In genomic region chr14:92539419-92539818, GRCh38 we compare ENCODE assay signal across 12 cellular contexts. TPM values are rescaled to one million over a fixed set of nuclear protein-coding genes. Genes with fewer than 3 reads are reported as not detected.
A peak's percentile ranks its signal among the peaks of the same experiment; 100 is the strongest.
DNase-seq lines count a peak whose midpoint lies in the region; ATAC-seq, FAIRE-seq and TF ChIP-seq lines count a peak whose summit lies in the region.
"Had no signal": no experiment of that assay in that cellular context is flagged by ENCODE, and none has a peak within 500 bp of the region (broad histone marks: within the 10 kb centered on the region; RNA-seq: fewer than 3 reads in every experiment).

No MANE protein-coding gene starts in this region.

- ATAC-seq in activated CD8-positive, alpha-beta T cell treated with anti-CD3 and anti-CD28 coated beads for 36 hours, result no peak
- peak; percentile 77 for ATAC-seq in HepG2

- in situ Hi-C loops in HepG2 (cut with HindIII; ENCODE audit: extremely low pct_ligation_motif_present, low pct_unique_long_range_greater_than_20kb), result no loop called here

- no peak for TF ChIP-seq CTCF in activated CD8-positive, alpha-beta T cell treated with anti-CD3 and anti-CD28 coated beads for 36 hours (IDR thresholded peaks at IDR 0.05)
- TF ChIP-seq CTCF in HepG2 (CRISPR knock-in tag; IDR thresholded peaks at IDR 0.05), result no peak

- FAIRE-seq in HepG2 (lab: Jason Lieb, UNC), result no peak
- FAIRE-seq: RCC 7860 had no signal

- H3K27me3 ChIP-seq in BLaER1, result no peaks in the 10 kb centered on the region
- no peaks in the 10 kb centered on the region for H3K27me3 ChIP-seq in HepG2 (ENCODE audit: control insufficient read depth in 1 of 2, insufficient read depth in 2 of 2, low read length in 2 of 2)
- H3K27me3 ChIP-seq in skeletal muscle tissue (ENCODE audit: control insufficient read depth in 3 of 3, insufficient read depth in 3 of 3, low read length in 3 of 3), result no peaks in the 10 kb centered on the region
- H3K27me3 ChIP-seq in H7 (ENCODE audit: control insufficient read depth, insufficient read depth, low read length), result no peaks in the 10 kb centered on the region

- H3K4me1 ChIP-seq in BLaER1 (peaks cover 73% of the 10 kb centered on the region), HepG2 (ENCODE audit: insufficient read depth, low read length) (peaks cover 30% of the 10 kb centered on the region), skeletal muscle tissue (ENCODE audit: control insufficient read depth in 3 of 3, insufficient read depth in 3 of 3, low read length in 3 of 3) (peaks cover 12 to 17% (median 15%) of the 10 kb centered on the region in 3 donors)

- H3K4me2 ChIP-seq in BLaER1 (peak overlapping the region; percentile 91), HepG2 (ENCODE audit: low read depth, low read length) (peak overlapping the region; percentile 42)

- TF ChIP-seq POLR2A in HepG2 (IDR thresholded peaks at IDR 0.05; ENCODE audit: insufficient read depth in 1 of 2, low read depth in 2 of 2, low read length in 2 of 2), result no peak

- DNase-seq in activated CD8-positive, alpha-beta T cell treated with anti-CD3 and anti-CD28 coated beads for 36 hours, result no peak
- no peak for DNase-seq in HepG2 (ENCODE audit: low spot score)
- no peak for DNase-seq in NCI-H146 treated with DMSO at 0.1 percent for 48 hours (lab: John Stamatoyannopoulos, UW; ENCODE audit: unreplicated experiment)
- no peak for DNase-seq in H7
- DNase-seq in SW 1271 (lab: John Stamatoyannopoulos, UW), result no peak
- no peak for DNase-seq in CD1c-positive myeloid dendritic cell (ENCODE audit: extremely low spot score)
- DNase-seq: activated T-cell treated with anti-CD3 and anti-CD28 coated beads, Interleukin-2, amount 50 U/mL, for 48 hours; CD4-positive, alpha-beta T cell; foreskin melanocyte had no signal

- H3K36me3 ChIP-seq in BLaER1 (no peaks in the 10 kb centered on the region), HepG2 (replicated peaks in 1 of 2; ENCODE audit: control insufficient read depth in 1 of 2, insufficient read depth in 2 of 2, low read length in 2 of 2) (no peaks in the 10 kb centered on the region), skeletal muscle tissue (ENCODE audit: control insufficient read depth in 3 of 3, insufficient read depth in 3 of 3, low read length in 3 of 3) (no peaks in the 10 kb centered on the region), H7 (replicated peaks; ENCODE audit: control insufficient read depth, insufficient read depth, low read length) (no peaks in the 10 kb centered on the region)

- peaks cover 24% of the 10 kb centered on the region for H3K36me3 Mint-ChIP-seq in activated CD8-positive, alpha-beta T cell treated with anti-CD3 and anti-CD28 coated beads for 36 hours (ENCODE audit: low read depth)

- no peak overlapping the region for H3K4me3 Mint-ChIP-seq in activated CD8-positive, alpha-beta T cell treated with anti-CD3 and anti-CD28 coated beads for 36 hours
- H3K4me3 Mint-ChIP-seq: CD4-positive, alpha-beta T cell had no signal

- peak overlapping the region; percentile 82 for H3K27ac Mint-ChIP-seq in activated CD8-positive, alpha-beta T cell treated with anti-CD3 and anti-CD28 coated beads for 36 hours
- H3K27ac Mint-ChIP-seq: CD4-positive, alpha-beta T cell had no signal

- no peaks in the 10 kb centered on the region for H4K20me1 ChIP-seq in BLaER1
- no peaks in the 10 kb centered on the region for H4K20me1 ChIP-seq in HepG2 (ENCODE audit: insufficient read depth, low read length)

- H3K9ac ChIP-seq in BLaER1, result peak overlapping the region; percentile 67; the same call in 1 of the 2 replicates
- peak overlapping the region; percentile 30; the same call in 1 of the 2 replicates for H3K9ac ChIP-seq in HepG2 (ENCODE audit: insufficient read depth, low read depth, low read length)
- peak overlapping the region in 2 of 3 donors; percentile 6 to 50 for H3K9ac ChIP-seq in skeletal muscle tissue (ENCODE audit: low read depth in 1 of 3, low read length in 3 of 3)

- H3K4me1 Mint-ChIP-seq in activated CD8-positive, alpha-beta T cell treated with anti-CD3 and anti-CD28 coated beads for 36 hours (ENCODE audit: low read depth), result peaks cover 85% of the 10 kb centered on the region

- BruUV-seq in HepG2 (replicated peaks; lab: Mats Ljungman, UMichigan), result no TSS peak

- CTCF ChIA-PET in activated CD8-positive, alpha-beta T cell treated with anti-CD3 and anti-CD28 coated beads for 36 hours (lab: Charles Lee), result interaction anchor here (2.3 kb wide), 1 partner anchor 73 kb away, joined by 9 read pairs; no protein-coding TSS in a partner anchor
- CTCF ChIA-PET in HepG2 (lab: Yijun Ruan, JAX; ENCODE audit: low intra/inter-chr PET ratio, low total read pairs), result no interaction called here

- H2AFZ ChIP-seq in HepG2 (ENCODE audit: low read length), result no peak overlapping the region

- peaks cover 9% of the 10 kb centered on the region for H3K79me2 ChIP-seq in HepG2 (ENCODE audit: insufficient read depth, low read length)

- H3K9me3 Mint-ChIP-seq in activated CD8-positive, alpha-beta T cell treated with anti-CD3 and anti-CD28 coated beads for 36 hours, result no peaks in the 10 kb centered on the region
- H3K9me3 Mint-ChIP-seq: CD4-positive, alpha-beta T cell had no signal

- no peak for TF ChIP-seq RAD21 in HepG2 (CRISPR knock-in tag; IDR thresholded peaks at IDR 0.05)

- H3K27ac ChIP-seq in BLaER1, result peak overlapping the region; percentile 85
- H3K27ac ChIP-seq in HepG2 (ENCODE audit: extremely low read length, insufficient read depth, low read length), result peak overlapping the region; percentile 47
- peak overlapping the region; percentile 81 for H3K27ac ChIP-seq in skeletal muscle tissue (ENCODE audit: low read depth, low read length)

- intact Hi-C loops in activated CD8-positive, alpha-beta T cell treated with anti-CD3 and anti-CD28 coated beads for 36 hours (cut with micrococcal nuclease), result no loop called here
- intact Hi-C loops in HepG2 (cut with micrococcal nuclease; ENCODE audit: unreplicated experiment), result loop anchor here (2.0 kb wide), 1 partner anchor 29 kb away; no protein-coding TSS in a partner anchor

- 72% methylated on average over 3 of the region's 3 CpGs for WGBS in HepG2 (ENCODE audit: low lambda C conversion rate)

- POLR2A ChIA-PET in activated CD8-positive, alpha-beta T cell treated with anti-CD3 and anti-CD28 coated beads for 36 hours (lab: Charles Lee), result interaction anchor here (1.0 to 1.2 kb wide), 5 partner anchors 8 to 113 kb away, joined by 3 to 5 read pairs (median 4); no protein-coding TSS in a partner anchor
- POLR2A ChIA-PET in HepG2 (lab: Yijun Ruan, JAX), result no interaction called here

- H3K9me3 ChIP-seq in BLaER1 (no peaks in the 10 kb centered on the region), HepG2 (ENCODE audit: low read length) (no peaks in the 10 kb centered on the region), skeletal muscle tissue (ENCODE audit: control insufficient read depth in 3 of 3, low read length in 3 of 3) (no peaks in the 10 kb centered on the region)

- no peaks in the 10 kb centered on the region for H3K27me3 Mint-ChIP-seq in activated CD8-positive, alpha-beta T cell treated with anti-CD3 and anti-CD28 coated beads for 36 hours
- H3K27me3 Mint-ChIP-seq: CD4-positive, alpha-beta T cell had no signal

- no peak for TF ChIP-seq EP300 in HepG2 (IDR thresholded peaks at IDR 0.05; ENCODE audit: low read depth in 2 of 2, low read length in 2 of 2)
- TF ChIP-seq EP300 in HepG2 (CRISPR knock-in tag; IDR thresholded peaks at IDR 0.05; ENCODE audit: borderline replicate concordance), result no peak

- H3K4me3 ChIP-seq in BLaER1 (peak overlapping the region; percentile 35; the same call in 1 of the 2 replicates), HepG2 (replicated peaks in 1 of 3; ENCODE audit: insufficient read depth in 1 of 3, low read depth in 2 of 3, low read length in 3 of 3) (peak overlapping the region in 1 of 3 experiments; percentile 29; a peak in 1 of 6 replicates), skeletal muscle tissue (ENCODE audit: low read length in 3 of 3) (no peak overlapping the region), H7 (ENCODE audit: insufficient read depth, low read depth, low read length) (no peak overlapping the region)

TF ChIP-seq in HepG2, 621 proteins besides CTCF, POLR2A, EP300 and RAD21 (continues in another document):
- TF ChIP-seq SALL1 (CRISPR knock-in tag; IDR thresholded peaks at IDR 0.05) (0 out of 2 replicates have a peak, but pooled peaks have one; percentile 31), HDAC1 (CRISPR knock-in tag; IDR thresholded peaks at IDR 0.05) (0 out of 2 replicates have a peak, but pooled peaks have one; percentile 37), MED1 (CRISPR knock-in tag; IDR thresholded peaks at IDR 0.05) (no peak), ZFX (CRISPR knock-in tag; IDR thresholded peaks at IDR 0.05; ENCODE audit: low read depth) (0 out of 2 replicates have a peak, but pooled peaks have one; percentile 17), HNF4G (IDR thresholded peaks at IDR 0.05; ENCODE audit: borderline replicate concordance, low read depth, low read length) (peak; percentile 47; the same call in 1 of the 2 replicates), HNF4G (CRISPR knock-in tag; IDR thresholded peaks at IDR 0.05; ENCODE audit: borderline replicate concordance, low read depth) (no peak)

RNA-seq across cellular contexts. Expression of gene RIN3, which starts 25.8 kb away (rescaled TPM):
- total RNA-seq in activated CD8-positive, alpha-beta T cell treated with anti-CD3 and anti-CD28 coated beads for 36 hours, result 10 to 100 TPM; 61.3 to 62.4 TPM
- 2.3 and 2.9 TPM in 2 replicates for total RNA-seq in HepG2 (2016; rRNA removed; fragmentation: Illumina TruSeq; extraction: Trizol)
- 2.3 and 2.7 TPM in 2 replicates for total RNA-seq in HepG2 (2016; cell fraction: cytosol; rRNA removed; fragmentation: Illumina TruSeq; extraction: Trizol; ENCODE audit: low read depth)
- 2.0 and 2.8 TPM in 2 replicates for total RNA-seq in HepG2 (2016; cell fraction: insoluble cytoplasmic fraction; rRNA removed; fragmentation: Illumina TruSeq; extraction: Trizol)
- total RNA-seq in HepG2 (2016; cell fraction: membrane; rRNA removed; fragmentation: Illumina TruSeq; extraction: Trizol), result 4.4 and 4.7 TPM in 2 replicates
- total RNA-seq in HepG2 (2016; cell fraction: nucleus; rRNA removed; fragmentation: Illumina TruSeq; extraction: Trizol), result 5.1 and 7.2 TPM in 2 replicates
- 3.5 and 3.6 TPM in 2 replicates for polyA plus RNA-seq in HepG2 (2011; rRNA removed)
- 1.6 and 2.1 TPM in 2 replicates for polyA plus RNA-seq in HepG2 (2011; cell fraction: cytosol; rRNA removed)
- polyA plus RNA-seq in HepG2 (2011; cell fraction: nucleus; rRNA removed), result 7.0 TPM in 2 replicates
- polyA plus RNA-seq in HepG2 (2012), result 5.6 and 6.5 TPM in 2 replicates
- polyA plus RNA-seq in HepG2 (2016; cell fraction: cytosol; fragmentation: Illumina TruSeq; extraction: Trizol; ENCODE audit: low read depth), result 6.3 and 6.8 TPM in 2 replicates
- polyA plus RNA-seq in HepG2 (2016; cell fraction: insoluble cytoplasmic fraction; fragmentation: Illumina TruSeq; extraction: Trizol; ENCODE audit: low read depth), result 7.0 and 10.5 TPM in 2 replicates
- 9.8 and 10.5 TPM in 2 replicates for polyA plus RNA-seq in HepG2 (2016; cell fraction: membrane; fragmentation: Illumina TruSeq; extraction: Trizol; ENCODE audit: low read depth)
- 11.7 and 11.9 TPM in 2 replicates for polyA plus RNA-seq in HepG2 (2016; cell fraction: nucleus; fragmentation: Illumina TruSeq; extraction: Trizol; ENCODE audit: insufficient read depth, low read depth)
- polyA minus RNA-seq in HepG2 (2011; rRNA and poly(A)+ RNA removed; ENCODE audit: low replicate concordance), result 5.5 TPM in 1 of 2 replicates, not detected in the other
- 4.6 and 4.9 TPM in 2 replicates for polyA minus RNA-seq in HepG2 (2011; cell fraction: cytosol; rRNA and poly(A)+ RNA removed)
- 8.0 and 9.7 TPM in 2 replicates for polyA minus RNA-seq in HepG2 (2011; cell fraction: nucleus; rRNA and poly(A)+ RNA removed)
- total RNA-seq in skeletal muscle tissue, result 4.7 TPM
- total RNA-seq in H7 (2014; rRNA removed; shearing (Covaris generic)), result 0.15 and 0.76 TPM in 2 replicates

Comparison
In these comparisons a context has a peak if more than half of its experiments do, and no peak if none do; other contexts are left out.
1. RNA of gene RIN3, which starts 25.8 kb away (total RNA-seq): 61.3 to 62.4 TPM in activated CD8-positive, alpha-beta T cell treated with anti-CD3 and anti-CD28 coated beads for 36 hours; 4.7 TPM in skeletal muscle tissue (single experiment), 2.0 to 7.2 TPM in HepG2 and 0.15 to 0.76 TPM in H7; every median in the first group is over 4 times any median in the second.
2. Peak in every context shown above with its lines, with median percentiles within 50 percentile points of each other: H3K27ac ChIP-seq and H3K9ac ChIP-seq.